Comparison of ENCODE assay signal across 1 cellular context in the genomic region with DNA sequence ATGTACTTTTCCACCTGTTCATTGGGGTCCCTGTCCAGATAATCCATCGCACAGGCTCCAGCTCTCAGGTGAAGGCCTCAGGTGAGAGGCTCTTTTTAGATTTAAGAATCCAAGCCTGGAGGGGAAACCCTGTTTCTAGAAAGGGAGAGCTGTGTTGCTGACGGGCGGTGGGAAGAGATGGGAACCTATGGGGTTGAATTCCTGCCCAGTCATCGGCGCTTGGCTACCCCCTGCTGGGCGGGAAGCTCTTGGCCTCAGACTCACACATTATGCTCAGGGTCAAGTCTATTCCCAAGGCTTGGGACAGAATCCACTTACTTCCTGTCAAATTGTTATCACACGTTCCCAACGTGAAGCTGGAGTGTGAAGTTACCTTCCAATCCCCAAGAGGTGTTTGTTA.
TF ChIP-seq lines count a peak whose summit lies in the region.

No MANE protein-coding gene starts in this region.

TF ChIP-seq in HepG2, 621 proteins besides CTCF, POLR2A, EP300 and RAD21 (continued from another document):
- TF ChIP-seq, protein P1, sequence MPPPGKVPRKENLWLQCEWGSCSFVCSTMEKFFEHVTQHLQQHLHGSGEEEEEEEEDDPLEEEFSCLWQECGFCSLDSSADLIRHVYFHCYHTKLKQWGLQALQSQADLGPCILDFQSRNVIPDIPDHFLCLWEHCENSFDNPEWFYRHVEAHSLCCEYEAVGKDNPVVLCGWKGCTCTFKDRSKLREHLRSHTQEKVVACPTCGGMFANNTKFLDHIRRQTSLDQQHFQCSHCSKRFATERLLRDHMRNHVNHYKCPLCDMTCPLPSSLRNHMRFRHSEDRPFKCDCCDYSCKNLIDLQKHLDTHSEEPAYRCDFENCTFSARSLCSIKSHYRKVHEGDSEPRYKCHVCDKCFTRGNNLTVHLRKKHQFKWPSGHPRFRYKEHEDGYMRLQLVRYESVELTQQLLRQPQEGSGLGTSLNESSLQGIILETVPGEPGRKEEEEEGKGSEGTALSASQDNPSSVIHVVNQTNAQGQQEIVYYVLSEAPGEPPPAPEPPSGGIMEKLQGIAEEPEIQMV (CRISPR knock-in tag; IDR thresholded peaks at IDR 0.05; ENCODE audit: low read depth), result 0 out of 2 replicates have a peak, but pooled peaks have one; percentile 32
- TF ChIP-seq ZMYM4 (CRISPR knock-in tag; IDR thresholded peaks at IDR 0.05), result peak; percentile 27; the same call in 1 of the 2 replicates
- TF ChIP-seq ETV5 (CRISPR knock-in tag; IDR thresholded peaks at IDR 0.05; ENCODE audit: borderline replicate concordance), result no peak
- TF ChIP-seq, protein P2, sequence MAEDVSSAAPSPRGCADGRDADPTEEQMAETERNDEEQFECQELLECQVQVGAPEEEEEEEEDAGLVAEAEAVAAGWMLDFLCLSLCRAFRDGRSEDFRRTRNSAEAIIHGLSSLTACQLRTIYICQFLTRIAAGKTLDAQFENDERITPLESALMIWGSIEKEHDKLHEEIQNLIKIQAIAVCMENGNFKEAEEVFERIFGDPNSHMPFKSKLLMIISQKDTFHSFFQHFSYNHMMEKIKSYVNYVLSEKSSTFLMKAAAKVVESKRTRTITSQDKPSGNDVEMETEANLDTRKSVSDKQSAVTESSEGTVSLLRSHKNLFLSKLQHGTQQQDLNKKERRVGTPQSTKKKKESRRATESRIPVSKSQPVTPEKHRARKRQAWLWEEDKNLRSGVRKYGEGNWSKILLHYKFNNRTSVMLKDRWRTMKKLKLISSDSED (CRISPR knock-in tag; IDR thresholded peaks at IDR 0.05), result no peak
- TF ChIP-seq, protein P3, sequence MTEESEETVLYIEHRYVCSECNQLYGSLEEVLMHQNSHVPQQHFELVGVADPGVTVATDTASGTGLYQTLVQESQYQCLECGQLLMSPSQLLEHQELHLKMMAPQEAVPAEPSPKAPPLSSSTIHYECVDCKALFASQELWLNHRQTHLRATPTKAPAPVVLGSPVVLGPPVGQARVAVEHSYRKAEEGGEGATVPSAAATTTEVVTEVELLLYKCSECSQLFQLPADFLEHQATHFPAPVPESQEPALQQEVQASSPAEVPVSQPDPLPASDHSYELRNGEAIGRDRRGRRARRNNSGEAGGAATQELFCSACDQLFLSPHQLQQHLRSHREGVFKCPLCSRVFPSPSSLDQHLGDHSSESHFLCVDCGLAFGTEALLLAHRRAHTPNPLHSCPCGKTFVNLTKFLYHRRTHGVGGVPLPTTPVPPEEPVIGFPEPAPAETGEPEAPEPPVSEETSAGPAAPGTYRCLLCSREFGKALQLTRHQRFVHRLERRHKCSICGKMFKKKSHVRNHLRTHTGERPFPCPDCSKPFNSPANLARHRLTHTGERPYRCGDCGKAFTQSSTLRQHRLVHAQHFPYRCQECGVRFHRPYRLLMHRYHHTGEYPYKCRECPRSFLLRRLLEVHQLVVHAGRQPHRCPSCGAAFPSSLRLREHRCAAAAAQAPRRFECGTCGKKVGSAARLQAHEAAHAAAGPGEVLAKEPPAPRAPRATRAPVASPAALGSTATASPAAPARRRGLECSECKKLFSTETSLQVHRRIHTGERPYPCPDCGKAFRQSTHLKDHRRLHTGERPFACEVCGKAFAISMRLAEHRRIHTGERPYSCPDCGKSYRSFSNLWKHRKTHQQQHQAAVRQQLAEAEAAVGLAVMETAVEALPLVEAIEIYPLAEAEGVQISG (CRISPR knock-in tag; IDR thresholded peaks at IDR 0.05), result 0 out of 2 replicates have a peak, but pooled peaks have one; percentile 34
- peak; percentile 36; the same call in 1 of the 2 replicates for TF ChIP-seq SALL1 (CRISPR knock-in tag; IDR thresholded peaks at IDR 0.05)
- no peak for TF ChIP-seq CREB1 (IDR thresholded peaks at IDR 0.05)
- no peak for TF ChIP-seq CREB1 (CRISPR knock-in tag; IDR thresholded peaks at IDR 0.05)
- TF ChIP-seq SMC3 (IDR thresholded peaks at IDR 0.05; ENCODE audit: low read length), result peak; percentile 94
- TF ChIP-seq, protein P4, sequence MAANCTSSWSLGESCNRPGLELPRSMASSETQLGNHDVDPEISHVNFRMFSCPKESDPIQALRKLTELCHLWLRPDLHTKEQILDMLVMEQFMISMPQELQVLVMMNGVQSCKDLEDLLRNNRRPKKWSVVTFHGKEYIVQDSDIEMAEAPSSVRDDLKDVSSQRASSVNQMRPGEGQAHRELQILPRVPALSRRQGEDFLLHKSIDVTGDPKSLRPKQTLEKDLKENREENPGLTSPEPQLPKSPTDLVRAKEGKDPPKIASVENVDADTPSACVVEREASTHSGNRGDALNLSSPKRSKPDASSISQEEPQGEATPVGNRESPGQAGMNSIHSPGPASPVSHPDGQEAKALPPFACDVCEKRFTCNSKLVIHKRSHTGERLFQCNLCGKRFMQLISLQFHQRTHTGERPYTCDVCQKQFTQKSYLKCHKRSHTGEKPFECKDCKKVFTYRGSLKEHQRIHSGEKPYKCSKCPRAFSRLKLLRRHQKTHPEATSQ (CRISPR knock-in tag; IDR thresholded peaks at IDR 0.05; ENCODE audit: borderline replicate concordance), result no peak
- 0 out of 2 replicates have a peak, but pooled peaks have one; percentile 15 for TF ChIP-seq ISL2 (CRISPR knock-in tag; IDR thresholded peaks at IDR 0.05)
- TF ChIP-seq, protein P5, sequence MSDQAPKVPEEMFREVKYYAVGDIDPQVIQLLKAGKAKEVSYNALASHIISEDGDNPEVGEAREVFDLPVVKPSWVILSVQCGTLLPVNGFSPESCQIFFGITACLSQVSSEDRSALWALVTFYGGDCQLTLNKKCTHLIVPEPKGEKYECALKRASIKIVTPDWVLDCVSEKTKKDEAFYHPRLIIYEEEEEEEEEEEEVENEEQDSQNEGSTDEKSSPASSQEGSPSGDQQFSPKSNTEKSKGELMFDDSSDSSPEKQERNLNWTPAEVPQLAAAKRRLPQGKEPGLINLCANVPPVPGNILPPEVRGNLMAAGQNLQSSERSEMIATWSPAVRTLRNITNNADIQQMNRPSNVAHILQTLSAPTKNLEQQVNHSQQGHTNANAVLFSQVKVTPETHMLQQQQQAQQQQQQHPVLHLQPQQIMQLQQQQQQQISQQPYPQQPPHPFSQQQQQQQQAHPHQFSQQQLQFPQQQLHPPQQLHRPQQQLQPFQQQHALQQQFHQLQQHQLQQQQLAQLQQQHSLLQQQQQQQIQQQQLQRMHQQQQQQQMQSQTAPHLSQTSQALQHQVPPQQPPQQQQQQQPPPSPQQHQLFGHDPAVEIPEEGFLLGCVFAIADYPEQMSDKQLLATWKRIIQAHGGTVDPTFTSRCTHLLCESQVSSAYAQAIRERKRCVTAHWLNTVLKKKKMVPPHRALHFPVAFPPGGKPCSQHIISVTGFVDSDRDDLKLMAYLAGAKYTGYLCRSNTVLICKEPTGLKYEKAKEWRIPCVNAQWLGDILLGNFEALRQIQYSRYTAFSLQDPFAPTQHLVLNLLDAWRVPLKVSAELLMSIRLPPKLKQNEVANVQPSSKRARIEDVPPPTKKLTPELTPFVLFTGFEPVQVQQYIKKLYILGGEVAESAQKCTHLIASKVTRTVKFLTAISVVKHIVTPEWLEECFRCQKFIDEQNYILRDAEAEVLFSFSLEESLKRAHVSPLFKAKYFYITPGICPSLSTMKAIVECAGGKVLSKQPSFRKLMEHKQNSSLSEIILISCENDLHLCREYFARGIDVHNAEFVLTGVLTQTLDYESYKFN (CRISPR knock-in tag; conservative IDR thresholded peaks at IDR 0.05), result 0 out of 2 replicates have a peak, but pooled peaks have one; percentile 15
